Comparison of ENCODE assay signal across 1 cellular context in the genomic region with DNA sequence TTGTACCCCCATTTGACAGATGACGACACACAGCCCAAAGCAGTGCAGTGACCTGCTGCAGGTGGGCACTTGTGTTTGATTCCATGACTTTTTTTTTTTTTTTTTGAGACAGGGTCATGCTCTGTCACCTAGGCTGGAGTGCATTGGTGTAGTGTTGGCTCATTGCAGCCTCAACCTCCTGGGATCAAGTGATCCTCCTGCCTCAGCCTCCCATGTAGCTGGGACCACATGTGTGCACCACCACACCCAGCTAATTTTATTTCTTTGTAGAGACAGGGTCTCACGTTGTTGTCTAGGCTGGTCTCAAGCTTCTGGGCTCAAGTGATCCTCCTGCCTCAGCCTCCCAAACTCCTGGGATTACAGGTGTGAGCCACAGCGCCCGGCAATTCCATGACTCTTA.
TF ChIP-seq lines count a peak whose summit lies in the region.

No MANE protein-coding gene starts in this region.

TF ChIP-seq in HCT116, 20 proteins besides CTCF, POLR2A, EP300 and RAD21 (continued from another document):
- TF ChIP-seq, protein P1, sequence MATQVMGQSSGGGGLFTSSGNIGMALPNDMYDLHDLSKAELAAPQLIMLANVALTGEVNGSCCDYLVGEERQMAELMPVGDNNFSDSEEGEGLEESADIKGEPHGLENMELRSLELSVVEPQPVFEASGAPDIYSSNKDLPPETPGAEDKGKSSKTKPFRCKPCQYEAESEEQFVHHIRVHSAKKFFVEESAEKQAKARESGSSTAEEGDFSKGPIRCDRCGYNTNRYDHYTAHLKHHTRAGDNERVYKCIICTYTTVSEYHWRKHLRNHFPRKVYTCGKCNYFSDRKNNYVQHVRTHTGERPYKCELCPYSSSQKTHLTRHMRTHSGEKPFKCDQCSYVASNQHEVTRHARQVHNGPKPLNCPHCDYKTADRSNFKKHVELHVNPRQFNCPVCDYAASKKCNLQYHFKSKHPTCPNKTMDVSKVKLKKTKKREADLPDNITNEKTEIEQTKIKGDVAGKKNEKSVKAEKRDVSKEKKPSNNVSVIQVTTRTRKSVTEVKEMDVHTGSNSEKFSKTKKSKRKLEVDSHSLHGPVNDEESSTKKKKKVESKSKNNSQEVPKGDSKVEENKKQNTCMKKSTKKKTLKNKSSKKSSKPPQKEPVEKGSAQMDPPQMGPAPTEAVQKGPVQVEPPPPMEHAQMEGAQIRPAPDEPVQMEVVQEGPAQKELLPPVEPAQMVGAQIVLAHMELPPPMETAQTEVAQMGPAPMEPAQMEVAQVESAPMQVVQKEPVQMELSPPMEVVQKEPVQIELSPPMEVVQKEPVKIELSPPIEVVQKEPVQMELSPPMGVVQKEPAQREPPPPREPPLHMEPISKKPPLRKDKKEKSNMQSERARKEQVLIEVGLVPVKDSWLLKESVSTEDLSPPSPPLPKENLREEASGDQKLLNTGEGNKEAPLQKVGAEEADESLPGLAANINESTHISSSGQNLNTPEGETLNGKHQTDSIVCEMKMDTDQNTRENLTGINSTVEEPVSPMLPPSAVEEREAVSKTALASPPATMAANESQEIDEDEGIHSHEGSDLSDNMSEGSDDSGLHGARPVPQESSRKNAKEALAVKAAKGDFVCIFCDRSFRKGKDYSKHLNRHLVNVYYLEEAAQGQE (IDR thresholded peaks at IDR 0.05; ENCODE audit: low read depth) = no peak
- TF ChIP-seq, protein P2, sequence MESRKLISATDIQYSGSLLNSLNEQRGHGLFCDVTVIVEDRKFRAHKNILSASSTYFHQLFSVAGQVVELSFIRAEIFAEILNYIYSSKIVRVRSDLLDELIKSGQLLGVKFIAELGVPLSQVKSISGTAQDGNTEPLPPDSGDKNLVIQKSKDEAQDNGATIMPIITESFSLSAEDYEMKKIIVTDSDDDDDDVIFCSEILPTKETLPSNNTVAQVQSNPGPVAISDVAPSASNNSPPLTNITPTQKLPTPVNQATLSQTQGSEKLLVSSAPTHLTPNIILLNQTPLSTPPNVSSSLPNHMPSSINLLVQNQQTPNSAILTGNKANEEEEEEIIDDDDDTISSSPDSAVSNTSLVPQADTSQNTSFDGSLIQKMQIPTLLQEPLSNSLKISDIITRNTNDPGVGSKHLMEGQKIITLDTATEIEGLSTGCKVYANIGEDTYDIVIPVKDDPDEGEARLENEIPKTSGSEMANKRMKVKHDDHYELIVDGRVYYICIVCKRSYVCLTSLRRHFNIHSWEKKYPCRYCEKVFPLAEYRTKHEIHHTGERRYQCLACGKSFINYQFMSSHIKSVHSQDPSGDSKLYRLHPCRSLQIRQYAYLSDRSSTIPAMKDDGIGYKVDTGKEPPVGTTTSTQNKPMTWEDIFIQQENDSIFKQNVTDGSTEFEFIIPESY (IDR thresholded peaks at IDR 0.05; ENCODE audit: extremely low read depth, insufficient replicate concordance, low read length) = no peak
- TF ChIP-seq CBX3 (IDR thresholded peaks at IDR 0.05; ENCODE audit: low read depth) = no peak
- TF ChIP-seq JUND (IDR thresholded peaks at IDR 0.05) = no peak
- TF ChIP-seq SRF (IDR thresholded peaks at IDR 0.05; ENCODE audit: low read depth) = no peak
- TF ChIP-seq TCF7L2 (IDR thresholded peaks at IDR 0.05; ENCODE audit: borderline replicate concordance, extremely low read depth, insufficient read depth, insufficient read length) = no peak
- no peak for TF ChIP-seq EGR1 (IDR thresholded peaks at IDR 0.05; ENCODE audit: low read depth)
- TF ChIP-seq CEBPB (IDR thresholded peaks at IDR 0.05; ENCODE audit: low read depth) = no peak
- TF ChIP-seq POLR2AphosphoS5 (IDR thresholded peaks at IDR 0.05; ENCODE audit: low read depth, low read length) = no peak
- no peak for TF ChIP-seq YY1 (IDR thresholded peaks at IDR 0.05; ENCODE audit: extremely low read depth, insufficient replicate concordance, low read depth, low read length)
